Comparison of ENCODE assay signal across 14 cellular contexts in the genomic region with DNA sequence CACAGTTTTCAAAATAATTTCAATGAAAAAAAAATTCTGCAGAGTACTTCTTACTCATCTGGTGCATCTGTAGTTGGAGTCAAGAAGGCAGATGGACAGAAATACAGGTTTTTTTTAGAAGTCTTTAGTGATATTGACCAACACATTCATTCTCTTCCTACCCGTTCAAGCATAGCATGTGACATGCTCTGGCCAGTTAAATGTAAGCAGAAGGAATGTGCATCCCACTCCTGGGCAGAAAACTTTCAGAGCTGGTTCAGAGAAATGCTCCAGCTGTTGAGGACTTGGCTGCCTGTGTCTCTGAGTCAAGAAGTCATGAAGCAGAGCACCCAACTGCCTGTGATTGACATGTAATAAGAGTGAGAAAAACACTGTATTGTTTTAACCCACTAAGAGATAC.
"Had no signal": no experiment of that assay in that cellular context is flagged by ENCODE, and none has a peak within 500 bp of the region (broad histone marks: within the 10 kb centered on the region; RNA-seq: fewer than 3 reads in every experiment).

No MANE protein-coding gene starts in this region.

- ATAC-seq: activated T-cell treated with anti-CD3 and anti-CD28 coated beads, Interleukin-2, amount 50 U/mL, for 4 hours; pancreas had no signal

- H3K36me3 ChIP-seq: ascending aorta, cardiac muscle cell, neural progenitor cell, pancreas, spleen, transverse colon had no signal

- H3K9ac ChIP-seq: neural progenitor cell had no signal

- H3K27me3 ChIP-seq: ascending aorta, cardiac muscle cell, neural progenitor cell, pancreas, spleen, transverse colon had no signal

- H2AFZ ChIP-seq: neural progenitor cell had no signal

- H3K4me1 ChIP-seq: ascending aorta, neural progenitor cell, pancreas, spleen had no signal

- H3K27ac ChIP-seq: ascending aorta, cardiac muscle cell, coronary artery, neural progenitor cell, pancreas, spleen, transverse colon had no signal

- H3K4me3 ChIP-seq: ascending aorta, cardiac muscle cell, coronary artery, neural progenitor cell, pancreas, spleen, transverse colon had no signal

- DNase-seq: activated gamma-delta T cell treated with Interleukin-2 at 50 U/mL for 16 hours; activated naive CD8-positive, alpha-beta T cell treated with anti-CD3 and anti-CD28 coated beads, Interleukin-2, amount 10 ng/mL, durations not matched to agents 7 days and 5 days; activated T-cell treated with anti-CD3 and anti-CD28 coated beads, Interleukin-2, amount 50 U/mL, for 4 hours; effector CD4-positive, alpha-beta T cell; pancreas; spleen; stimulated activated CD4-positive, alpha-beta T cell treated with anti-CD3 and anti-CD28 coated beads, Interleukin-2, amount 100 ng/mL, for 24 hours; stimulated activated naive CD4-positive, alpha-beta T cell; substantia nigra; transverse colon had no signal

- H3K9me3 ChIP-seq: ascending aorta, pancreas, transverse colon had no signal

- H3K4me2 ChIP-seq: neural progenitor cell had no signal
